ENCODE assay signal across 26 cellular contexts in genomic region chr4:110544594-110544993, GRCh38.
"Had no signal": no experiment of that assay in that cellular context is flagged by ENCODE, and none has a peak within 500 bp of the region (broad histone marks: within the 10 kb centered on the region; RNA-seq: fewer than 3 reads in every experiment).

No MANE protein-coding gene starts in this region.

- H3K4me1 ChIP-seq: neural progenitor cell, parathyroid adenoma, right lobe of liver, suprapubic skin, transverse colon, vagina had no signal

- H3K27ac ChIP-seq: epithelial cell of prostate, foreskin keratinocyte, gastroesophageal sphincter, heart right ventricle, neural progenitor cell, parathyroid adenoma, right lobe of liver, suprapubic skin, transverse colon, vagina had no signal

- H3K4me3 ChIP-seq: gastroesophageal sphincter, heart right ventricle, lung, neural progenitor cell, right lobe of liver, suprapubic skin, transverse colon, vagina had no signal

- DNase-seq: effector CD8-positive, alpha-beta T cell; endodermal cell; foreskin keratinocyte; heart right ventricle; hippocampal formation; kidney glomerular epithelial cell; left colon; left ventricle myocardium superior; mesenchymal stem cell; naive thymus-derived CD4-positive, alpha-beta T cell; right lobe of liver; small intestine; stimulated activated CD4-positive, alpha-beta T cell treated with anti-CD3 and anti-CD28 coated beads, Interleukin-15, amount 100 ng/mL, for 24 hours; stimulated activated CD4-positive, alpha-beta T cell treated with anti-CD3 and anti-CD28 coated beads, Interleukin-4, amount 100 ng/mL, for 1 hour; stimulated activated CD8-positive, alpha-beta memory T cell treated with anti-CD3 and anti-CD28 coated beads, Interleukin-4, amount 100 ng/mL, for 48 hours; stimulated activated naive CD4-positive, alpha-beta T cell; stimulated activated naive CD8-positive, alpha-beta T cell treated with anti-CD3 and anti-CD28 coated beads, Interleukin-15, amount 100 ng/mL, for 72 hours; transverse colon had no signal

- ATAC-seq: esophagus mucosa; foreskin keratinocyte; gastroesophageal sphincter; heart right ventricle; left colon; left ventricle myocardium superior; naive thymus-derived CD4-positive, alpha-beta T cell; right lobe of liver; stimulated activated naive CD8-positive, alpha-beta T cell treated with anti-CD3 and anti-CD28 coated beads, Interleukin-15, amount 100 ng/mL, for 72 hours had no signal

- H3K36me3 ChIP-seq: gastroesophageal sphincter, heart right ventricle, neural progenitor cell, suprapubic skin, transverse colon, vagina had no signal

- H3K9me3 ChIP-seq: gastroesophageal sphincter, heart right ventricle, right lobe of liver, suprapubic skin, transverse colon, vagina had no signal

- H3K27me3 ChIP-seq: foreskin keratinocyte, gastroesophageal sphincter, heart right ventricle, neural progenitor cell, right lobe of liver, suprapubic skin, transverse colon, vagina had no signal
